Comparison of ENCODE assay signal across 8 cellular contexts in genomic region chr17:41835800-41836549, GRCh38. TPM values are rescaled to one million over a fixed set of nuclear protein-coding genes. Genes with fewer than 3 reads are reported as not detected.
DNase-seq lines count a peak whose midpoint lies in the region; ATAC-seq and TF ChIP-seq lines count a peak whose summit lies in the region.

Gene NT5C3B, minus strand, starts transcription at chr17:41836232. Its CDS starts 39 bp downstream, at chr17:41836193.

- peak within 1 kb of the TSS; percentile 86 for H3K4me3 ChIP-seq in BE2C (ENCODE audit: low read depth, low read length)
- peak within 1 kb of the TSS; percentile 96 for H3K4me3 ChIP-seq in ectodermal cell (ENCODE audit: insufficient read depth, low read depth, low read length)

- H3K36me3 ChIP-seq in BE2C, result peaks cover 25% of the 10 kb centered on the region
- H3K36me3 ChIP-seq in ectodermal cell (ENCODE audit: control insufficient read depth, insufficient read depth, low read length), result peaks cover 9% of the 10 kb centered on the region

- no peak for TF ChIP-seq CTCF in BE2C (IDR thresholded peaks at IDR 0.05; ENCODE audit: low read depth, low read length)

- no peak within 1 kb of the TSS for H3K27ac ChIP-seq in ectodermal cell (ENCODE audit: insufficient read depth, low read depth, low read length, poor library complexity, severe bottlenecking)

- H3K27me3 ChIP-seq in BE2C, result no peaks in the 10 kb centered on the region
- H3K27me3 ChIP-seq in ectodermal cell (ENCODE audit: control insufficient read depth, insufficient read depth, low read length, poor library complexity, severe bottlenecking), result peaks cover 6% of the 10 kb centered on the region

- 1% methylated on average over 72 of the region's 72 CpGs for WGBS in ectodermal cell, 2 experiments

- H3K4me1 ChIP-seq in BE2C (peaks cover 4% of the 10 kb centered on the region; the same call in 1 of the 2 replicates), ectodermal cell (ENCODE audit: control insufficient read depth, insufficient read depth, low read length) (peaks cover 8% of the 10 kb centered on the region)

- DNase-seq in BE2C (peak; percentile 81), NCI-H1930 (lab: John Stamatoyannopoulos, UW) (peak; percentile 12 to 31), medulla oblongata (ENCODE audit: extremely low spot score) (peak; percentile 56), NOMO-1 treated with dmso at 0.1 percent for 144 hours (lab: John Stamatoyannopoulos, UW; ENCODE audit: unreplicated experiment) (no peak)
- peak; percentile 59 to 64 for DNase-seq in activated CD4-positive, alpha-beta T cell treated with anti-CD3 and anti-CD28 coated beads, Interleukin-2, amount 50 U/mL, for 48 hours
- DNase-seq in stimulated activated CD4-positive, alpha-beta T cell treated with anti-CD3 and anti-CD28 coated beads, TNF-alpha, amount 100 ng/mL, for 4 hours (ENCODE audit: low read depth in 3 of 3), result peak; percentile 13 to 41 (median 37)

- peak; percentile 58 for ATAC-seq in GM19467 (IDR thresholded peaks at IDR 0.05; ENCODE audit: unreplicated experiment)

- H3K9me3 ChIP-seq in BE2C (no peaks in the 10 kb centered on the region), ectodermal cell (ENCODE audit: control insufficient read depth, low read length) (no peaks in the 10 kb centered on the region)

RNA-seq across cellular contexts. Expression of gene NT5C3B, which starts in this region (rescaled TPM):
- 183 TPM for polyA plus RNA-seq in BE2C (2012; ENCODE audit: insufficient read depth, insufficient read length, low read depth)
- polyA plus RNA-seq in ectodermal cell (2013, experiment 1 of 4), result 111 TPM
- 114 TPM for polyA plus RNA-seq in ectodermal cell (2013, experiment 2 of 4)
- 88.6 TPM for polyA plus RNA-seq in ectodermal cell (2013, experiment 3 of 4)
- 94.7 TPM for polyA plus RNA-seq in ectodermal cell (2013, experiment 4 of 4)
